8 cellular contexts compared by ENCODE assay signal in genomic region chr5:74865293-74865798, GRCh38. TPM values are rescaled to one million over a fixed set of nuclear protein-coding genes. Genes with fewer than 3 reads are reported as not detected.
DNase-seq lines count a peak whose midpoint lies in the region; ATAC-seq and TF ChIP-seq lines count a peak whose summit lies in the region.

No MANE protein-coding gene starts in this region.

- H3K4me1 ChIP-seq in BLaER1 treated with 17β-estradiol and CSF1 and Interleukin-3, amounts not matched to agents 10 nM and 100 nM: peaks cover 4 to 16% (median 11%) of the 10 kb centered on the region in 10 experiments; a peak in 16 of 20 replicates
- peaks cover 11% of the 10 kb centered on the region for H3K4me1 ChIP-seq in testis

- peak overlapping the region; percentile 77 to 91 (median 84) for H3K9ac ChIP-seq in BLaER1 treated with 17β-estradiol and CSF1 and Interleukin-3, amounts not matched to agents 10 nM and 100 nM

- H4K20me1 ChIP-seq in BLaER1 treated with 17β-estradiol and CSF1 and Interleukin-3, amounts not matched to agents 10 nM and 100 nM: no peaks in the 10 kb centered on the region

- peak; percentile 29 for ATAC-seq in left colon

- no peak for DNase-seq in HFF-Myc (ENCODE audit: extremely low read depth, low read depth)
- DNase-seq in left colon: peak in 1 of 2 donors; percentile 16
- peak; percentile 37 for DNase-seq in testis
- no peak for DNase-seq in MV-4-11 (lab: John Stamatoyannopoulos, UW)
- no peak for DNase-seq in NCI-H446 treated with DMSO at 0.1 percent for 48 hours (lab: John Stamatoyannopoulos, UW)
- no peak for DNase-seq in glomerular visceral epithelial cell (ENCODE audit: extremely low spot score)

- intact Hi-C loops in left colon (cut with DNase I, micrococcal nuclease): no loop called here
- intact Hi-C loops in testis (cut with DNase I; ENCODE audit: low total_unique reads): no loop called here

- H3K27ac ChIP-seq in BLaER1 treated with 17β-estradiol and CSF1 and Interleukin-3, amounts not matched to agents 10 nM and 100 nM: peak overlapping the region; percentile 32 to 86 (median 77); a peak in 19 of 22 replicates
- H3K27ac ChIP-seq in angular gyrus (ENCODE audit: low read depth, low read length) (peak overlapping the region; percentile 77), testis (peak overlapping the region; percentile 87 to 88)

- WGBS in testis, 2 donors: 9 to 13% methylated on average over 14 to 23 of the region's 23 CpGs

- H3K4me3 ChIP-seq in BLaER1 treated with 17β-estradiol and CSF1 and Interleukin-3, amounts not matched to agents 10 nM and 100 nM: peak overlapping the region; percentile 77 to 94 (median 88)
- peak overlapping the region; percentile 50 for H3K4me3 ChIP-seq in HFF-Myc (replicated peaks; ENCODE audit: low read depth, low read length)
- H3K4me3 ChIP-seq in testis: peak overlapping the region; percentile 70 to 76

- H3K4me2 ChIP-seq in BLaER1 treated with 17β-estradiol and CSF1 and Interleukin-3, amounts not matched to agents 10 nM and 100 nM: peak overlapping the region; percentile 78 to 96 (median 90)

- H3K36me3 ChIP-seq in BLaER1 treated with 17β-estradiol and CSF1 and Interleukin-3, amounts not matched to agents 10 nM and 100 nM: no peaks in the 10 kb centered on the region
- H3K36me3 ChIP-seq in testis (ENCODE audit: low read depth, missing control alignments): no peaks in the 10 kb centered on the region

- TF ChIP-seq POLR2A in testis (IDR thresholded peaks at IDR 0.05): no peak

- peaks cover 33 to 48% (median 39%) of the 10 kb centered on the region in 11 experiments for H3K27me3 ChIP-seq in BLaER1 treated with 17β-estradiol and CSF1 and Interleukin-3, amounts not matched to agents 10 nM and 100 nM
- no peaks in the 10 kb centered on the region for H3K27me3 ChIP-seq in testis

- no peaks in the 10 kb centered on the region for H3K9me3 ChIP-seq in BLaER1 treated with 17β-estradiol and CSF1 and Interleukin-3, amounts not matched to agents 10 nM and 100 nM (replicated peaks in 1 of 11)
- no peaks in the 10 kb centered on the region for H3K9me3 ChIP-seq in testis

- TF ChIP-seq CTCF in HFF-Myc (IDR thresholded peaks at IDR 0.05; ENCODE audit: low read depth, low read length, missing control alignments) (no peak), testis (IDR thresholded peaks at IDR 0.05) (no peak)

RNA-seq across cellular contexts. Expression of gene FAM169A, which starts 0.8 kb away (rescaled TPM):
- 1 to 10 TPM; 3.9 to 5.9 TPM for total RNA-seq in left colon
- total RNA-seq in testis: 10 to 100 TPM; 58.6 to 69.2 TPM
- 25.1 TPM for polyA plus RNA-seq in testis (ENCODE audit: insufficient read depth, low read depth, low replicate concordance)

Comparison
In these comparisons a context has a peak if more than half of its experiments do, and no peak if none do; other contexts are left out.
1. RNA of gene FAM169A, which starts 0.8 kb away (total RNA-seq): 58.6 to 69.2 TPM in testis; 3.9 to 5.9 TPM in left colon; every median in the first group is over 4 times any median in the second.
2. Peak in every context shown above with its lines, with median percentiles within 50 percentile points of each other: H3K27ac ChIP-seq and H3K4me3 ChIP-seq.